11 cellular contexts compared by ENCODE assay signal in genomic region chr4:87068591-87069021, GRCh38.
A peak's percentile ranks its signal among the peaks of the same experiment; 100 is the strongest.
DNase-seq lines count a peak whose midpoint lies in the region; ATAC-seq, FAIRE-seq and TF ChIP-seq lines count a peak whose summit lies in the region.
"Had no signal": no experiment of that assay in that cellular context is flagged by ENCODE, and none has a peak within 500 bp of the region (broad histone marks: within the 10 kb centered on the region; RNA-seq: fewer than 3 reads in every experiment).

No MANE protein-coding gene starts in this region.

- H3K27me3 ChIP-seq in keratinocyte (ENCODE audit: control insufficient read depth, extremely low read depth, insufficient read depth, low read length) = no peaks in the 10 kb centered on the region

- no peak overlapping the region for H3K4me2 ChIP-seq in keratinocyte (ENCODE audit: control insufficient read depth, extremely low read depth, insufficient read depth, low read depth, low read length)
- H3K4me2 ChIP-seq: PC-9 had no signal

- no peaks in the 10 kb centered on the region for H3K9me1 ChIP-seq in keratinocyte (ENCODE audit: control insufficient read depth, extremely low read depth, insufficient read depth, low read length)

- dilution Hi-C loops in keratinocyte (cut with MboI; ENCODE audit: extremely low pct_ligation_motif_present, low sequenced_read_pairs) = no loop called here

- H4K20me1 ChIP-seq in keratinocyte (ENCODE audit: control insufficient read depth, extremely low read depth, insufficient read depth, low read length) = peaks cover 3% of the 10 kb centered on the region

- H3K9ac ChIP-seq in keratinocyte (ENCODE audit: control insufficient read depth, extremely low read depth, insufficient read depth, low read length) = no peak overlapping the region

- peaks cover 0 to 2% of the 10 kb centered on the region in 2 experiments for H3K36me3 ChIP-seq in keratinocyte (ENCODE audit: control insufficient read depth in 2 of 2, extremely low read depth in 1 of 2, insufficient read depth in 2 of 2, low read length in 2 of 2)

- DNase-seq in Ammon's horn (ENCODE audit: low spot score) (peak; percentile 37), NCI-H128 (lab: John Stamatoyannopoulos, UW; ENCODE audit: unreplicated experiment) (peak; percentile 54), SHP77 treated with DMSO at 0.1 percent for 48 hours (lab: John Stamatoyannopoulos, UW) (peak; percentile 97), keratinocyte (ENCODE audit: low read depth, low spot score) (no peak), omental fat pad (ENCODE audit: low spot score) (no peak)
- DNase-seq: PC-9; stimulated activated CD4-positive, alpha-beta T cell treated with anti-CD3 and anti-CD28 coated beads, Interleukin-4, amount 100 ng/mL, for 24 hours had no signal

- peak; percentile 68 for FAIRE-seq in keratinocyte (lab: Jason Lieb, UNC)

- peaks cover 13% of the 10 kb centered on the region for H3K4me1 ChIP-seq in keratinocyte (ENCODE audit: control insufficient read depth, extremely low read depth, insufficient read depth, low read length)

- ATAC-seq in omental fat pad (ENCODE audit: low FRiP score) (no peak), GM18868 (IDR thresholded peaks at IDR 0.05; ENCODE audit: unreplicated experiment) (no peak), GM19328 (IDR thresholded peaks at IDR 0.05; ENCODE audit: unreplicated experiment) (no peak), GM18870 (IDR thresholded peaks at IDR 0.05; ENCODE audit: unreplicated experiment) (no peak)

- no peaks in the 10 kb centered on the region for H3K9me3 ChIP-seq in keratinocyte (ENCODE audit: control insufficient read depth, low read depth, low read length)

- no peak overlapping the region for H3K27ac ChIP-seq in keratinocyte (ENCODE audit: control insufficient read depth, insufficient read depth, low read length)
- H3K27ac ChIP-seq: PC-9 had no signal

- H2AFZ ChIP-seq in keratinocyte (ENCODE audit: control insufficient read depth, low read length) = no peak overlapping the region
- H2AFZ ChIP-seq: PC-9 had no signal

- peaks cover 7% of the 10 kb centered on the region for H3K79me2 ChIP-seq in keratinocyte (ENCODE audit: control insufficient read depth, insufficient read depth, low read length)

- TF ChIP-seq CTCF in keratinocyte (optimal IDR thresholded peaks at IDR 0.05 in 1 of 3, IDR thresholded peaks at IDR 0.05 in 1 of 3, conservative IDR thresholded peaks at IDR 0.05 in 1 of 3; ENCODE audit: extremely low read depth in 1 of 3, insufficient read depth in 2 of 3, low read length in 3 of 3) = no peak
- no peak for TF ChIP-seq CTCF in omental fat pad (IDR thresholded peaks at IDR 0.05)

- no peak overlapping the region for H3K4me3 ChIP-seq in keratinocyte (ENCODE audit: control insufficient read depth in 2 of 3, extremely low read depth in 1 of 3, insufficient read depth in 2 of 3, low read depth in 1 of 3, low read length in 3 of 3)
- H3K4me3 ChIP-seq: lung, PC-9 had no signal

Comparison
In these comparisons a context has a peak if more than half of its experiments do, and no peak if none do; other contexts are left out.
1. DNase-seq: peak in Ammon's horn (single experiment), NCI-H128 (single experiment) and SHP77 treated with DMSO at 0.1 percent for 48 hours (single experiment); none in keratinocyte (single experiment) and omental fat pad (single experiment).